Comparison of ENCODE assay signal across 15 cellular contexts in the genomic region with DNA sequence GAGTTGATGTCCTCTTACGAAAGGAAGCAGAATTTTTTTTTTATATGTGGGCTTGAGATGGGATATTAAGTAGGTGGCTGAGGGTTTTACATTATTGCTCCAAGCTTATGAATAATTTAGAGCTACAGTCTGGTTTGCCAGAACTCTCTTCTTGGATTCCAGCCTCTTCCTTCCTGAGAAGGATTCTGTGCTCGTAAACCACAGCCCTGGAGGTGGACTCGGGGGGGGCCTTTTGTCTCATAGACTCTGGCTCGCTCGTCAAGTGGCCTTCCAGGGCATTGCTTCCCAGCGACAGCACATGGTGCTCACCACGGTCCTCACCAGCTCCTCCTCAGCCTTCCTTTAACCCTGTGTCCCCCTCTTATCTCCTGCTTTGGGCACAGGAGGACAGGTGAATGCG. TPM values are rescaled to one million over a fixed set of nuclear protein-coding genes. Genes with fewer than 3 reads are reported as not detected.
A peak's percentile ranks its signal among the peaks of the same experiment; 100 is the strongest.
DNase-seq lines count a peak whose midpoint lies in the region; ATAC-seq and TF ChIP-seq lines count a peak whose summit lies in the region.
"Had no signal": no experiment of that assay in that cellular context is flagged by ENCODE, and none has a peak within 500 bp of the region (broad histone marks: within the 10 kb centered on the region; RNA-seq: fewer than 3 reads in every experiment).

No MANE protein-coding gene starts in this region.

- no peak for ATAC-seq in left cardiac atrium
- no peak for ATAC-seq in naive thymus-derived CD4-positive, alpha-beta T cell
- ATAC-seq: PC-3 had no signal

- no peak for TF ChIP-seq CTCF in left ventricle myocardium inferior (IDR thresholded peaks at IDR 0.05; ENCODE audit: borderline replicate concordance)
- no peak for TF ChIP-seq CTCF in uterus (IDR thresholded peaks at IDR 0.05)

- H3K36me3 ChIP-seq in left ventricle myocardium inferior (peaks cover 30% of the 10 kb centered on the region), uterus (no peaks in the 10 kb centered on the region)
- H3K36me3 ChIP-seq in naive thymus-derived CD4-positive, alpha-beta T cell (ENCODE audit: control insufficient read depth in 2 of 3, insufficient read depth in 3 of 3, low read length in 3 of 3) = peaks cover 0 to 31% (median 0%) of the 10 kb centered on the region in 3 experiments
- H3K36me3 ChIP-seq: MG63, WERI-Rb-1 had no signal

- POLR2A ChIA-PET in naive thymus-derived CD4-positive, alpha-beta T cell (lab: Charles Lee) = interaction anchor here (0.8 kb wide), 1 partner anchor 45 kb away, joined by 3 read pairs; the partner anchor contains the start of gene DHRS7B

- no peak for TF ChIP-seq POLR2A in uterus (IDR thresholded peaks at IDR 0.05)

- H3K9me3 ChIP-seq in left ventricle myocardium inferior (replicated peaks) = no peaks in the 10 kb centered on the region
- no peaks in the 10 kb centered on the region for H3K9me3 ChIP-seq in naive thymus-derived CD4-positive, alpha-beta T cell (ENCODE audit: control insufficient read depth in 2 of 3, low read length in 3 of 3)
- H3K9me3 ChIP-seq in uterus = no peaks in the 10 kb centered on the region
- H3K9me3 ChIP-seq: MG63 had no signal

- no peaks in the 10 kb centered on the region for H3K27me3 Mint-ChIP-seq in activated naive CD8-positive, alpha-beta T cell treated with anti-CD3 and anti-CD28 coated beads for 36 hours
- H3K27me3 Mint-ChIP-seq in naive thymus-derived CD4-positive, alpha-beta T cell = no peaks in the 10 kb centered on the region

- peak overlapping the region; percentile 49 for H3K27ac ChIP-seq in left ventricle myocardium inferior (replicated peaks)
- H3K27ac ChIP-seq in naive thymus-derived CD4-positive, alpha-beta T cell (ENCODE audit: low read depth, low read length) = no peak overlapping the region
- H3K27ac ChIP-seq in uterus = peak overlapping the region; percentile 4 to 53
- H3K27ac ChIP-seq: WERI-Rb-1 had no signal

- intact Hi-C loops in left ventricle myocardium inferior (cut with micrococcal nuclease) = no loop called here
- intact Hi-C loops in left cardiac atrium (cut with DNase I) = no loop called here
- intact Hi-C loops in naive thymus-derived CD4-positive, alpha-beta T cell (cut with micrococcal nuclease) = no loop called here
- intact Hi-C loops in uterus (cut with DNase I; ENCODE audit: low total_unique reads) = no loop called here

- CTCF ChIA-PET in naive thymus-derived CD4-positive, alpha-beta T cell (lab: Charles Lee) = no interaction called here

- H3K4me3 ChIP-seq in left ventricle myocardium inferior = no peak overlapping the region
- no peak overlapping the region for H3K4me3 ChIP-seq in naive thymus-derived CD4-positive, alpha-beta T cell (ENCODE audit: low read length)
- H3K4me3 ChIP-seq in uterus = no peak overlapping the region
- H3K4me3 ChIP-seq: MG63 had no signal

- H3K4me1 ChIP-seq in left ventricle myocardium inferior (peaks cover 91% of the 10 kb centered on the region), uterus (peaks cover 0 to 14% of the 10 kb centered on the region in 2 donors)
- no peaks in the 10 kb centered on the region for H3K4me1 ChIP-seq in naive thymus-derived CD4-positive, alpha-beta T cell (ENCODE audit: control insufficient read depth in 2 of 2, insufficient read depth in 2 of 2, low read length in 2 of 2)

- H3K4me3 Mint-ChIP-seq in activated naive CD8-positive, alpha-beta T cell treated with anti-CD3 and anti-CD28 coated beads for 36 hours = no peak overlapping the region
- no peak overlapping the region for H3K4me3 Mint-ChIP-seq in naive thymus-derived CD4-positive, alpha-beta T cell
- H3K4me3 Mint-ChIP-seq: activated naive CD4-positive, alpha-beta T cell treated with anti-CD3 and anti-CD28 coated beads for 36 hours had no signal

- H3K27me3 ChIP-seq in left ventricle myocardium inferior (ENCODE audit: low read depth) = no peaks in the 10 kb centered on the region
- H3K27me3 ChIP-seq in naive thymus-derived CD4-positive, alpha-beta T cell (ENCODE audit: control insufficient read depth in 2 of 2, insufficient read depth in 2 of 2, low read length in 2 of 2) = no peaks in the 10 kb centered on the region
- no peaks in the 10 kb centered on the region for H3K27me3 ChIP-seq in uterus
- H3K27me3 ChIP-seq: MG63 had no signal

- H3K36me3 Mint-ChIP-seq in activated naive CD8-positive, alpha-beta T cell treated with anti-CD3 and anti-CD28 coated beads for 36 hours = peaks cover 6% of the 10 kb centered on the region
- peaks cover 0 to 16% (median 4%) of the 10 kb centered on the region in 5 donors for H3K36me3 Mint-ChIP-seq in naive thymus-derived CD4-positive, alpha-beta T cell

- H3K9me3 Mint-ChIP-seq in activated naive CD8-positive, alpha-beta T cell treated with anti-CD3 and anti-CD28 coated beads for 36 hours = no peaks in the 10 kb centered on the region
- H3K9me3 Mint-ChIP-seq in naive thymus-derived CD4-positive, alpha-beta T cell = peaks cover 0 to 2% (median 0%) of the 10 kb centered on the region in 11 donors
- H3K9me3 Mint-ChIP-seq: activated naive CD4-positive, alpha-beta T cell treated with anti-CD3 and anti-CD28 coated beads for 36 hours had no signal

- peak overlapping the region; percentile 30 for H3K27ac Mint-ChIP-seq in activated naive CD8-positive, alpha-beta T cell treated with anti-CD3 and anti-CD28 coated beads for 36 hours
- peak overlapping the region in 6 of 9 donors; percentile 17 to 62 (median 27) for H3K27ac Mint-ChIP-seq in naive thymus-derived CD4-positive, alpha-beta T cell

- peaks cover 23% of the 10 kb centered on the region for H3K4me1 Mint-ChIP-seq in activated naive CD8-positive, alpha-beta T cell treated with anti-CD3 and anti-CD28 coated beads for 36 hours
- peaks cover 0 to 35% (median 10%) of the 10 kb centered on the region in 7 donors for H3K4me1 Mint-ChIP-seq in naive thymus-derived CD4-positive, alpha-beta T cell

- DNase-seq in left ventricle myocardium inferior (no peak), left cardiac atrium (no peak), uterus (peak; percentile 42 to 48), cerebellar nuclear complex (lab: John Stamatoyannopoulos, UW) (no peak), T1000 (lab: John Stamatoyannopoulos, UW) (no peak), SW 1271 (lab: John Stamatoyannopoulos, UW) (no peak)
- DNase-seq in activated naive CD8-positive, alpha-beta T cell treated with anti-CD3 and anti-CD28 coated beads for 36 hours = no peak
- DNase-seq in naive thymus-derived CD4-positive, alpha-beta T cell = no peak
- DNase-seq: activated naive CD4-positive, alpha-beta T cell treated with anti-CD3 and anti-CD28 coated beads for 36 hours; foreskin melanocyte; MG63; NCI-H2029 treated with DMSO at 0.1 percent for 48 hours; NCI-H524; PC-3; WERI-Rb-1 had no signal

RNA-seq across cellular contexts. Expression of gene TMEM11, which starts 43.1 kb away (rescaled TPM):
- total RNA-seq in left ventricle myocardium inferior (39.7 TPM), left cardiac atrium (10 to 100 TPM; 26.7 to 27.3 TPM), uterus (10 to 100 TPM in 3 of 4 donors, 1 to 10 TPM in 1; 6.9 to 23.8 (median 15.3) TPM)
- total RNA-seq in activated naive CD8-positive, alpha-beta T cell treated with anti-CD3 and anti-CD28 coated beads for 36 hours = 10 to 100 TPM; 28.3 to 29.8 TPM
- total RNA-seq in naive thymus-derived CD4-positive, alpha-beta T cell = 10 to 100 TPM; 11.7 to 22.9 (median 19.3) TPM
- 10 to 100 TPM; 23.5 to 47.9 TPM for polyA plus RNA-seq in naive thymus-derived CD4-positive, alpha-beta T cell

RNA-seq across cellular contexts. Expression of gene DHRS7B, which starts 44.1 kb away (rescaled TPM):
- 33.4 TPM for total RNA-seq in left ventricle myocardium inferior
- 10 to 100 TPM; 25.2 to 39.6 TPM for total RNA-seq in left cardiac atrium
- total RNA-seq in activated naive CD8-positive, alpha-beta T cell treated with anti-CD3 and anti-CD28 coated beads for 36 hours = 10 to 100 TPM; 19.2 to 20.3 TPM
- total RNA-seq in naive thymus-derived CD4-positive, alpha-beta T cell = 10 to 100 TPM in 2 of 5 experiments, 1 to 10 TPM in 3; 7.5 to 15.1 (median 10.0) TPM
- 10 to 100 TPM in 1 of 2 donors, 1 to 10 TPM in 1; 5.9 to 13.7 TPM for polyA plus RNA-seq in naive thymus-derived CD4-positive, alpha-beta T cell
- total RNA-seq in uterus = 10 to 100 TPM; 21.5 to 42.6 (median 30.0) TPM

Comparison
In these comparisons a context has a peak if more than half of its experiments do, and no peak if none do; other contexts are left out.
1. DNase-seq: peak in uterus (2 of 2); none in left ventricle myocardium inferior (single experiment), left cardiac atrium (single experiment), activated naive CD8-positive, alpha-beta T cell treated with anti-CD3 and anti-CD28 coated beads for 36 hours (single experiment), naive thymus-derived CD4-positive, alpha-beta T cell (0 of 9), cerebellar nuclear complex (0 of 2), T1000 (single experiment) and SW 1271 (0 of 2).